In genomic region chr1:234610061-234610581, GRCh38 we compare ENCODE assay signal across 8 cellular contexts. TPM values are rescaled to one million over a fixed set of nuclear protein-coding genes. Genes with fewer than 3 reads are reported as not detected.
A peak's percentile ranks its signal among the peaks of the same experiment; 100 is the strongest.
DNase-seq lines count a peak whose midpoint lies in the region; ATAC-seq and TF ChIP-seq lines count a peak whose summit lies in the region.

IRF2BP2 (minus strand) TSS chr1:234610178; CDS start chr1:234609494, 684 bp downstream.

- TF ChIP-seq CTCF in chondrocyte (IDR thresholded peaks at IDR 0.05) = no peak

- no peaks in the 10 kb centered on the region for H3K9me3 Mint-ChIP-seq in chondrocyte (ENCODE audit: low read depth)

- peak within 1 kb of the TSS; percentile 99 for H3K27ac Mint-ChIP-seq in chondrocyte (ENCODE audit: unreplicated experiment)

- DNase-seq in NCI-H345 treated with DMSO at 0.1 percent for 48 hours (lab: John Stamatoyannopoulos, UW; ENCODE audit: unreplicated experiment) (peak; percentile 59), chondrocyte (ENCODE audit: low spot score) (no peak), kidney tubule cell (ENCODE audit: low spot score) (peak; percentile 91), retina (no peak)
- peak; percentile 61 to 62 for DNase-seq in activated CD4-positive, alpha-beta T cell treated with anti-CD3 and anti-CD28 coated beads for 24 hours (ENCODE audit: low read depth in 2 of 2)
- peak; percentile 64 to 65 for DNase-seq in stimulated activated CD4-positive, alpha-beta T cell treated with anti-CD3 and anti-CD28 coated beads, Interleukin-1b, Interleukin-23, amount 100 ng/mL, for 1 hour (ENCODE audit: low read depth in 2 of 2)

- H3K4me1 Mint-ChIP-seq in chondrocyte (ENCODE audit: low read depth) = peaks cover 66% of the 10 kb centered on the region

- H3K36me3 Mint-ChIP-seq in chondrocyte (ENCODE audit: low read depth) = peaks cover 24% of the 10 kb centered on the region

- peak; percentile 20 for ATAC-seq in HG03025 (IDR thresholded peaks at IDR 0.05; ENCODE audit: low FRiP score, unreplicated experiment)

- H3K27me3 Mint-ChIP-seq in chondrocyte (ENCODE audit: low read depth) = no peaks in the 10 kb centered on the region

- peak within 1 kb of the TSS; percentile 85 for H3K4me3 ChIP-seq in GM08714 (ENCODE audit: low read length)

- peak within 1 kb of the TSS; percentile 79 for H3K4me3 Mint-ChIP-seq in chondrocyte (ENCODE audit: unreplicated experiment)

RNA-seq across cellular contexts. Expression of gene IRF2BP2, which starts in this region (rescaled TPM):
- total RNA-seq in chondrocyte = 67.9 to 74.4 TPM (median 70.5 TPM) in 3 replicates

Comparison
In these comparisons a context has a peak if more than half of its experiments do, and no peak if none do; other contexts are left out.
1. DNase-seq: peak in NCI-H345 treated with DMSO at 0.1 percent for 48 hours (single experiment), activated CD4-positive, alpha-beta T cell treated with anti-CD3 and anti-CD28 coated beads for 24 hours (2 of 2), kidney tubule cell (single experiment) and stimulated activated CD4-positive, alpha-beta T cell treated with anti-CD3 and anti-CD28 coated beads, Interleukin-1b, Interleukin-23, amount 100 ng/mL, for 1 hour (2 of 2); none in chondrocyte (single experiment) and retina (single experiment).